ENCODE assay signal across 8 cellular contexts in genomic region chr1:65525297-65526048, GRCh38.
DNase-seq lines count a peak whose midpoint lies in the region; ATAC-seq and TF ChIP-seq lines count a peak whose summit lies in the region.

No MANE protein-coding gene starts in this region.

- no peak for TF ChIP-seq CTCF in endodermal cell (conservative IDR thresholded peaks at IDR 0.05)
- TF ChIP-seq CTCF in uterus (IDR thresholded peaks at IDR 0.05), result no peak
- no peak for TF ChIP-seq CTCF in Calu3 (IDR thresholded peaks at IDR 0.05; ENCODE audit: unreplicated experiment)

- no peak overlapping the region for H3K27ac ChIP-seq in endodermal cell (ENCODE audit: low read depth, low read length)
- no peak overlapping the region for H3K27ac ChIP-seq in mucosa of rectum (ENCODE audit: low read depth in 2 of 2, low read length in 2 of 2)
- H3K27ac ChIP-seq in uterus, result peak overlapping the region; percentile 52 to 75

- ATAC-seq in HG03521 (IDR thresholded peaks at IDR 0.05; ENCODE audit: unreplicated experiment), result no peak

- H3K4me1 ChIP-seq in endodermal cell (ENCODE audit: control insufficient read depth, insufficient read depth, low read length) (no peaks in the 10 kb centered on the region), mucosa of rectum (ENCODE audit: control insufficient read depth in 2 of 2, insufficient read depth in 2 of 2, low read length in 2 of 2) (no peaks in the 10 kb centered on the region), uterus (peaks cover 0 to 4% of the 10 kb centered on the region in 2 donors)

- H3K9ac ChIP-seq in endodermal cell (ENCODE audit: extremely low read depth, low read length, poor library complexity, severe bottlenecking) (no peak overlapping the region), mucosa of rectum (ENCODE audit: low read depth in 1 of 2, low read length in 2 of 2) (peak overlapping the region in 1 of 2 donors; percentile 10)

- peaks cover 6% of the 10 kb centered on the region for H3K4me1 Mint-ChIP-seq in endodermal cell
- no peaks in the 10 kb centered on the region for H3K4me1 Mint-ChIP-seq in Calu3 (ENCODE audit: low read depth, unreplicated experiment)

- WGBS in endodermal cell (ENCODE audit: insufficient coverage in 1 of 2, insufficient read length in 1 of 2), 2 experiments, result 0 to 1% methylated on average over 10 to 86 of the region's 86 CpGs

- no peak for TF ChIP-seq POLR2A in uterus (IDR thresholded peaks at IDR 0.05)

- H3K9me3 Mint-ChIP-seq in endodermal cell (peaks cover 3% of the 10 kb centered on the region), Calu3 (ENCODE audit: low read depth, unreplicated experiment) (peaks cover 2% of the 10 kb centered on the region)

- BruUV-seq in Calu3 (replicated peaks; lab: Mats Ljungman, UMichigan), result no TSS peak

- peaks cover 49% of the 10 kb centered on the region for H3K27me3 ChIP-seq in endodermal cell (ENCODE audit: control insufficient read depth, insufficient read depth, low read length, poor library complexity, severe bottlenecking)
- H3K27me3 ChIP-seq in mucosa of rectum (ENCODE audit: control insufficient read depth in 2 of 2, insufficient read depth in 2 of 2, low read length in 2 of 2), result peaks cover 2 to 12% of the 10 kb centered on the region in 2 donors
- peaks cover 0 to 7% of the 10 kb centered on the region in 2 donors for H3K27me3 ChIP-seq in uterus

- H3K9me3 ChIP-seq in endodermal cell (ENCODE audit: control insufficient read depth, low read length) (peaks cover 6% of the 10 kb centered on the region), mucosa of rectum (ENCODE audit: control insufficient read depth in 2 of 2, low read length in 2 of 2) (no peaks in the 10 kb centered on the region), uterus (no peaks in the 10 kb centered on the region)

- DNase-seq in activated T-cell treated with anti-CD3 and anti-CD28 coated beads, Interleukin-2, amount 50 U/mL, for 48 hours, result peak; percentile 17 to 18
- DNase-seq in activated T-cell treated with anti-CD3 and anti-CD28 coated beads for 4 hours (no peak), endodermal cell (peak; percentile 64), uterus (peak in 1 of 2 donors; percentile 15), Calu3 (no peak)
- DNase-seq in central memory CD4-positive, alpha-beta T cell, result no peak

- no peaks in the 10 kb centered on the region for H3K36me3 Mint-ChIP-seq in endodermal cell (ENCODE audit: low read depth)
- no peaks in the 10 kb centered on the region for H3K36me3 Mint-ChIP-seq in Calu3 (ENCODE audit: insufficient read depth, unreplicated experiment)

- H3K4me3 ChIP-seq in endodermal cell (ENCODE audit: low read length) (peak overlapping the region; percentile 74), mucosa of rectum (ENCODE audit: low read length in 2 of 2) (peak overlapping the region; percentile 38), uterus (peak overlapping the region; percentile 22 to 48)

- H3K4me3 Mint-ChIP-seq in endodermal cell (peak overlapping the region; percentile 55), Calu3 (ENCODE audit: low read depth, unreplicated experiment) (no peak overlapping the region)

- no peak overlapping the region for H3K27ac Mint-ChIP-seq in endodermal cell
- H3K27ac Mint-ChIP-seq in Calu3 (ENCODE audit: unreplicated experiment), result no peak overlapping the region

- CTCF ChIA-PET in Calu3 (lab: Charles Lee), result no interaction called here

- H3K36me3 ChIP-seq in endodermal cell (ENCODE audit: control insufficient read depth, insufficient read depth, low read length) (no peaks in the 10 kb centered on the region), mucosa of rectum (ENCODE audit: control insufficient read depth in 2 of 2, insufficient read depth in 2 of 2, low read length in 2 of 2) (no peaks in the 10 kb centered on the region), uterus (no peaks in the 10 kb centered on the region)

- H3K27me3 Mint-ChIP-seq in endodermal cell (ENCODE audit: insufficient read depth) (peaks cover 52% of the 10 kb centered on the region), Calu3 (ENCODE audit: unreplicated experiment) (peaks cover 13% of the 10 kb centered on the region)

- intact Hi-C loops in uterus (cut with DNase I; ENCODE audit: low total_unique reads) (no loop called here), Calu3 (cut with micrococcal nuclease; ENCODE audit: unreplicated experiment) (no loop called here)

Comparison
In these comparisons a context has a peak if more than half of its experiments do, and no peak if none do; other contexts are left out.
1. DNase-seq: peak in activated T-cell treated with anti-CD3 and anti-CD28 coated beads, Interleukin-2, amount 50 U/mL, for 48 hours (2 of 2) and endodermal cell (single experiment); none in activated T-cell treated with anti-CD3 and anti-CD28 coated beads for 4 hours (single experiment), Calu3 (single experiment) and central memory CD4-positive, alpha-beta T cell (single experiment).
2. H3K27ac ChIP-seq: peak in uterus (2 of 2); none in endodermal cell (single experiment) and mucosa of rectum (0 of 2).
3. Peak in every context shown above with its lines, with median percentiles within 50 percentile points of each other: H3K4me3 ChIP-seq.